1 cellular context compared by ENCODE assay signal in the genomic region with DNA sequence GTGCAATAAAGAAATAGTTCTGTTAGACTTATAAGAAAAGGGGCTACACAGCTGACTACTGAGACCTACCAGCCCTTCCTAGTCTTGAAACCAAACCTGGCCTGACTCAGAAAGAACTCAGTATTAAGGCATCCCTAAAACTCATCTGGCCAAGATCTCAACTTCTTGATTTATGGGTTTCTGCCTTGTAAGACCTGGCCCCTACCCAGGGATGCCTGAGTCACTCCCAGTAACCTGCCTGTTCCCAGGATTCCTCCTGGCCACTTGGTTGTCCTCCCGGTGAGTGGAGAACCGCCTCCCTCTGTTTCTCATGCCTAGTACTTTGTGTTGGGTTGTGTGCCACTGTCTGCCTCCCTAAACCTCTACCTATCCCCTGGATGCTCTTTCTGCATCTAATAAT.
TF ChIP-seq lines count a peak whose summit lies in the region.

No MANE protein-coding gene starts in this region.

TF ChIP-seq in IMR-90, 13 proteins besides CTCF, POLR2A, EP300 and RAD21 (continued from another document):
- TF ChIP-seq ELK1 (IDR thresholded peaks at IDR 0.05; ENCODE audit: borderline replicate concordance, low read depth, low read length) (no peak), SMC3 (IDR thresholded peaks at IDR 0.05; ENCODE audit: low read depth, low read length) (no peak), FOS (IDR thresholded peaks at IDR 0.05; ENCODE audit: low read depth, low read length) (no peak), RFX5 (IDR thresholded peaks at IDR 0.05; ENCODE audit: low read depth, low read length) (no peak)
